Comparison of ENCODE assay signal across 8 cellular contexts in the genomic region with DNA sequence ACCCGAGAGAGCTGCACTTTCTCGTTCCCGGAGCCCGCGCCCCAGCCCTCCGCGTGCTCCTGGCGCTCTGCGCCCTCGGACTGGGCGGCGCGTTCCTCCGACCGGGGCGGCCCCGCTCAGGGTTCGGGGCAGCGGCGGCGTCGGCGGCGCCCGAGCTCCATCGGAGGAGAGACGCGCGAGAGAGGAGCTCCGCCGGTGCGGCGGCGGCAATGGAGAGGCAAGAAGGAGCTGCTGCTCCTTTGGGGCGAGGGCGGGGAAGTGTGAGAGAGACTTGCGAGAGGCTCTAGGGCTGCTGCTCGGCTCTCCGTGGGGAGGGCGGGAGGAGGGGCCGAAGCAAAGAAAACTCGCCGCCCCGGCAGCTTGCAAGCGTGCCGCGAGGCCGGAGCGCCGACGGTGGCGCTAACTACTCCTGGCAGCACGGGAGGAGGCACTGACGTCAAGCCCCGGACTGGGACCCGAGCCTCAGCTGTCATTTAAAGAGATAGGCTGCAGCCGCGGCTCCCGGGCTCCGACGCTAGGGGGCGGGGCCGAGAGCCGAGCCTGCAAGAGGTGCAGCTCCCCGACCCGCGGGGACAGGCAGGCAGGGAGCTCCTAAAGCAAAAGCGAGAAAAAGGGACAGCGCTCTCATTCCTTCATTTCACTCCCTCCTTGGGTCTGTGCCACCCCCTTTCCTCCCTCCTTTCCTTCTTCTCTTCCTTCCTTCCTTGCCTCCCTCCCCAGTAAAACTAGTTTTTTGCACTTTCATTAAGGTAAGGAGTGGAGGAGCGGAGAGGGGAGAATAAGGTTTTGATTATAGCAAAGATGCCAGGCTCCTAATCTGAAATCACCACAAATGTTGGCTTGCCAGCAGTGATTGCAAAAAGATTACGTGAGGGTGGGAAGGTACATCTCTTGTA. TPM values are rescaled to one million over a fixed set of nuclear protein-coding genes. Genes with fewer than 3 reads are reported as not detected.
DNase-seq lines count a peak whose midpoint lies in the region; ATAC-seq, FAIRE-seq and TF ChIP-seq lines count a peak whose summit lies in the region.

A gene (minus strand): TSS at position 262 of the 896 bp plus-strand sequence.

- TF ChIP-seq CTCF in left ventricle myocardium inferior (IDR thresholded peaks at IDR 0.05; ENCODE audit: borderline replicate concordance): peak; percentile 73

- H3K36me3 ChIP-seq in SJCRH30: no peaks in the 10 kb centered on the region
- no peaks in the 10 kb centered on the region for H3K36me3 ChIP-seq in left ventricle myocardium inferior
- no peaks in the 10 kb centered on the region for H3K36me3 ChIP-seq in trophoblast cell (ENCODE audit: control insufficient read depth in 1 of 2, insufficient read depth in 2 of 2, low read length in 2 of 2)

- H3K4ac ChIP-seq in trophoblast cell (ENCODE audit: low read depth, low read length): no peak within 1 kb of the TSS

- intact Hi-C loops in left ventricle myocardium inferior (cut with micrococcal nuclease): no loop called here

- H3K14ac ChIP-seq in trophoblast cell (ENCODE audit: low read length): no peak within 1 kb of the TSS

- no peaks in the 10 kb centered on the region for H3K79me2 ChIP-seq in trophoblast cell (ENCODE audit: control insufficient read depth, insufficient read depth, low read length, poor library complexity)

- no peak within 1 kb of the TSS for H3K9ac ChIP-seq in trophoblast cell (ENCODE audit: low read length)

- FAIRE-seq in urothelium cell line (lab: Jason Lieb, UNC): peak; percentile 20

- H3K4me3 ChIP-seq in SJCRH30 (peak within 1 kb of the TSS; percentile 13), left ventricle myocardium inferior (peak within 1 kb of the TSS; percentile 68), trophoblast cell (ENCODE audit: low read depth, low read length) (peak within 1 kb of the TSS; percentile 72)

- no peak within 1 kb of the TSS for H2AK5ac ChIP-seq in trophoblast cell (ENCODE audit: low read length)

- H3K4me2 ChIP-seq in trophoblast cell (ENCODE audit: low read length): peak within 1 kb of the TSS; percentile 99

- H3K27me3 ChIP-seq in SJCRH30 (no peaks in the 10 kb centered on the region), left ventricle myocardium inferior (ENCODE audit: low read depth) (peaks cover 93% of the 10 kb centered on the region), trophoblast cell (ENCODE audit: insufficient read depth, low read length) (peaks cover 25% of the 10 kb centered on the region)

- H2BK12ac ChIP-seq in trophoblast cell (ENCODE audit: low read length): no peak within 1 kb of the TSS

- WGBS in trophoblast cell (ENCODE audit: extremely low coverage, insufficient coverage, insufficient read length): no CpG with 5 or more reads among the region's 71 CpGs

- no peak within 1 kb of the TSS for H3K27ac ChIP-seq in SJCRH30
- H3K27ac ChIP-seq in angular gyrus (ENCODE audit: low read depth, low read length): peak within 1 kb of the TSS; percentile 85
- H3K27ac ChIP-seq in left ventricle myocardium inferior (replicated peaks): peak within 1 kb of the TSS; percentile 67
- H3K27ac ChIP-seq in trophoblast cell (ENCODE audit: low read depth, low read length): no peak within 1 kb of the TSS

- no peak within 1 kb of the TSS for H2BK120ac ChIP-seq in trophoblast cell (ENCODE audit: insufficient read depth, low read length, poor library complexity)

- H4K91ac ChIP-seq in trophoblast cell (ENCODE audit: low read depth, low read length): no peak within 1 kb of the TSS

- no peak within 1 kb of the TSS for H3K23ac ChIP-seq in trophoblast cell (ENCODE audit: low read length)

- peak; percentile 49 for DNase-seq in ELR (ENCODE audit: low read depth)
- peak; percentile 96 for DNase-seq in KBM-7
- peak; percentile 78 to 82 for DNase-seq in SJCRH30
- peak; percentile 85 for DNase-seq in left ventricle myocardium inferior
- peak; percentile 2 to 50 for DNase-seq in trophoblast cell
- peak; percentile 95 for DNase-seq in urothelium cell line (ENCODE audit: low spot score)

- H3K4me1 ChIP-seq in SJCRH30 (no peaks in the 10 kb centered on the region), left ventricle myocardium inferior (peaks cover 27% of the 10 kb centered on the region), trophoblast cell (ENCODE audit: control insufficient read depth in 1 of 2, insufficient read depth in 2 of 2, low read length in 2 of 2) (peaks cover 4 to 19% of the 10 kb centered on the region in 2 experiments)

- ATAC-seq in GM21786 (IDR thresholded peaks at IDR 0.05; ENCODE audit: unreplicated experiment): peak; percentile 95

- H2BK5ac ChIP-seq in trophoblast cell (ENCODE audit: low read depth, low read length, poor library complexity): no peak within 1 kb of the TSS

- H4K8ac ChIP-seq in trophoblast cell (ENCODE audit: low read depth, low read length): no peak within 1 kb of the TSS

- in situ Hi-C loops in KBM-7 (cut with MboI; ENCODE audit: low pct_unique_long_range_greater_than_20kb, low sequenced_read_pairs): no loop called here

- no peak within 1 kb of the TSS for H3K18ac ChIP-seq in trophoblast cell (ENCODE audit: low read length)

- H3K9me3 ChIP-seq in SJCRH30 (replicated peaks) (no peaks in the 10 kb centered on the region), left ventricle myocardium inferior (replicated peaks) (no peaks in the 10 kb centered on the region), trophoblast cell (ENCODE audit: insufficient read depth, low read depth, low read length) (no peaks in the 10 kb centered on the region)

- H2AFZ ChIP-seq in trophoblast cell (ENCODE audit: insufficient read depth, low read length, poor library complexity): peak within 1 kb of the TSS; percentile 89

- H4K12ac ChIP-seq in trophoblast cell (ENCODE audit: low read depth, low read length): no peak within 1 kb of the TSS

- no peaks in the 10 kb centered on the region for H3K79me1 ChIP-seq in trophoblast cell (ENCODE audit: low read length)

RNA-seq across cellular contexts. Expression of the gene that starts here (rescaled TPM):
- total RNA-seq in SJCRH30 (2014; rRNA removed; shearing (Covaris generic)): not detected in 2 replicates
- total RNA-seq in left ventricle myocardium inferior: 0.14 TPM
- polyA plus RNA-seq in trophoblast cell (2013): 0.10 and 0.12 TPM in 2 replicates

Comparison
In these comparisons a context has a peak if more than half of its experiments do, and no peak if none do; other contexts are left out.
1. Peak in DNase-seq and H3K4me3 ChIP-seq in SJCRH30; RNA of the gene not detected or under 1 TPM.
2. Peak in DNase-seq, H3K4me3 ChIP-seq and H3K27ac ChIP-seq in left ventricle myocardium inferior; RNA of the gene not detected or under 1 TPM.
3. DNase-seq: peak in every context shown above with its lines; median percentile 96 in KBM-7; 95 in urothelium cell line; 85 in left ventricle myocardium inferior; 80 in SJCRH30; 49 in ELR; 26 in trophoblast cell.
4. H3K4me3 ChIP-seq: peak in every context shown above with its lines; median percentile 72 in trophoblast cell; 68 in left ventricle myocardium inferior; 13 in SJCRH30.